ENCODE assay signal across 24 cellular contexts in the genomic region with DNA sequence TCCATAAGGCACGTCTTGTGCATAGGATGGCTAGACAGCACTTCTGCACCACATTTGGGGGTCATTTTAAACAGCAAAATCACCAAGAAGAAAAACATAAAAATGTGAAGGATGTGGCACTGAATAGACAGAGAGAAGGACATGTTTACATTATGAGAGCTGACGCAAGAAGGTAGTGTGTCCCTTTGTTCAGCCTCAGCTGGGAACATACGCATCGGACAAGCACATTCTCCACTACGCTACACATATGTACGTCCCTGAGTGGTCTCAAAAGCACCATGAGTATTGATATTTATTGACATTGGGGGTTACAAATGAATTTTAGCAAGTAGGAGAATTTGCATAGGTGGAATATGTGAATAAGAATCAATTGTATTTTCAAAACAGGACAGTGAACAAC. TPM values are rescaled to one million over a fixed set of nuclear protein-coding genes. Genes with fewer than 3 reads are reported as not detected.
DNase-seq lines count a peak whose midpoint lies in the region; ATAC-seq and TF ChIP-seq lines count a peak whose summit lies in the region.
"Had no signal": no experiment of that assay in that cellular context is flagged by ENCODE, and none has a peak within 500 bp of the region (broad histone marks: within the 10 kb centered on the region; RNA-seq: fewer than 3 reads in every experiment).

No MANE protein-coding gene starts in this region.

- no peaks in the 10 kb centered on the region for H3K36me3 ChIP-seq in esophagus muscularis mucosa
- no peaks in the 10 kb centered on the region for H3K36me3 ChIP-seq in A673 (ENCODE audit: insufficient read depth, low read length, poor library complexity, severe bottlenecking)

- H3K4me1 Mint-ChIP-seq in natural killer cell treated with Interleukin-12 subunit alpha and Interleukin-12 subunit beta and Interleukin-15 and Interleukin-18, amount 100 ng/mL, for 72 hours (ENCODE audit: low read depth in 2 of 2): no peaks in the 10 kb centered on the region
- H3K4me1 Mint-ChIP-seq: GM23338, IgD-negative memory B cell, T-cell had no signal

- WGBS in esophagus muscularis mucosa: 66% methylated on average over 6 of the region's 6 CpGs

- no TSS peak for BruUV-seq in A673 (replicated peaks; lab: Mats Ljungman, UMichigan)

- intact Hi-C loops in esophagus muscularis mucosa (cut with DNase I): no loop called here
- intact Hi-C loops in A673 (cut with micrococcal nuclease; ENCODE audit: unreplicated experiment): no loop called here

- TF ChIP-seq CTCF in esophagus muscularis mucosa (IDR thresholded peaks at IDR 0.05): no peak
- no peak for TF ChIP-seq CTCF in A673 (conservative IDR thresholded peaks at IDR 0.05; ENCODE audit: low read depth, low read length)

- H3K9me3 Mint-ChIP-seq in natural killer cell treated with Interleukin-12 subunit alpha and Interleukin-12 subunit beta and Interleukin-15 and Interleukin-18, amount 100 ng/mL, for 72 hours: no peaks in the 10 kb centered on the region
- H3K9me3 Mint-ChIP-seq: GM23338, IgD-negative memory B cell, T-cell had no signal

- no peaks in the 10 kb centered on the region for H3K36me3 Mint-ChIP-seq in natural killer cell treated with Interleukin-12 subunit alpha and Interleukin-12 subunit beta and Interleukin-15 and Interleukin-18, amount 100 ng/mL, for 72 hours
- H3K36me3 Mint-ChIP-seq: CD14-positive monocyte, IgD-negative memory B cell, T-cell had no signal

- DNase-seq in NCI-H1092 (lab: John Stamatoyannopoulos, UW) (peak; percentile 22), NCI-H146 treated with DMSO at 0.1 percent for 48 hours (lab: John Stamatoyannopoulos, UW; ENCODE audit: unreplicated experiment) (peak; percentile 26), NCI-H69 (lab: John Stamatoyannopoulos, UW) (peak; percentile 14), esophagus muscularis mucosa (ENCODE audit: extremely low spot score) (peak; percentile 68), A673 (ENCODE audit: low spot score) (no peak), middle frontal gyrus (ENCODE audit: extremely low spot score, low spot score) (no peak)
- no peak for DNase-seq in natural killer cell treated with Interleukin-12 subunit alpha and Interleukin-12 subunit beta and Interleukin-15 and Interleukin-18, amount 100 ng/mL, for 72 hours (ENCODE audit: low spot score)
- DNase-seq: EL, HCEC 1CT, MM.1S, NCI-H1105 treated with DMSO at 0.1 percent for 48 hours, NCI-H1930, NCI-H526, OCI-M1, Right ventricle myocardium superior, SK-N-SH, T-cell had no signal

- H3K27me3 ChIP-seq in esophagus muscularis mucosa (peaks cover 0 to 10% (median 0%) of the 10 kb centered on the region in 4 donors), A673 (replicated peaks; ENCODE audit: insufficient read depth, low read depth, low read length, poor library complexity) (no peaks in the 10 kb centered on the region)

- H3K4me3 ChIP-seq in esophagus muscularis mucosa: no peak overlapping the region
- H3K4me3 ChIP-seq in A673 (ENCODE audit: low read depth, low read length, poor library complexity, severe bottlenecking): no peak overlapping the region
- H3K4me3 ChIP-seq: GM12878, GM23338 had no signal

- H3K27ac ChIP-seq in esophagus muscularis mucosa (replicated peaks in 1 of 4) (no peak overlapping the region), A673 (ENCODE audit: low read depth, low read length, poor library complexity, severe bottlenecking) (no peak overlapping the region)
- H3K27ac ChIP-seq: HL-60 had no signal

- no peak for TF ChIP-seq EP300 in esophagus muscularis mucosa (IDR thresholded peaks at IDR 0.05)

- no peak overlapping the region for H3K27ac Mint-ChIP-seq in natural killer cell treated with Interleukin-12 subunit alpha and Interleukin-12 subunit beta and Interleukin-15 and Interleukin-18, amount 100 ng/mL, for 72 hours
- H3K27ac Mint-ChIP-seq: GM23338, IgD-negative memory B cell, T-cell had no signal

- H3K4me1 ChIP-seq in esophagus muscularis mucosa (no peaks in the 10 kb centered on the region), A673 (ENCODE audit: insufficient read depth, low read length, poor library complexity, severe bottlenecking) (no peaks in the 10 kb centered on the region)

- ATAC-seq in natural killer cell treated with Interleukin-12 subunit alpha and Interleukin-12 subunit beta and Interleukin-15 and Interleukin-18, amount 100 ng/mL, for 72 hours: no peak
- ATAC-seq: GM12878, GM23338, T-cell had no signal

- POLR2A ChIA-PET in A673 (lab: Charles Lee; ENCODE audit: low non-redundant PET): no interaction called here

- CTCF ChIA-PET in A673 (lab: Charles Lee): no interaction called here

- H3K9me3 ChIP-seq in esophagus muscularis mucosa (peaks cover 0 to 4% (median 0%) of the 10 kb centered on the region in 4 donors), A673 (ENCODE audit: low read depth, low read length, poor library complexity, severe bottlenecking) (no peaks in the 10 kb centered on the region)
- H3K9me3 ChIP-seq: SK-N-SH had no signal

- TF ChIP-seq POLR2A in esophagus muscularis mucosa (IDR thresholded peaks at IDR 0.05; ENCODE audit: low read depth): no peak

- H3K27me3 Mint-ChIP-seq in natural killer cell treated with Interleukin-12 subunit alpha and Interleukin-12 subunit beta and Interleukin-15 and Interleukin-18, amount 100 ng/mL, for 72 hours: peaks cover 0 to 9% of the 10 kb centered on the region in 2 donors
- H3K27me3 Mint-ChIP-seq: IgD-negative memory B cell had no signal

- H3K4me3 Mint-ChIP-seq in natural killer cell treated with Interleukin-12 subunit alpha and Interleukin-12 subunit beta and Interleukin-15 and Interleukin-18, amount 100 ng/mL, for 72 hours: no peak overlapping the region
- H3K4me3 Mint-ChIP-seq: CD14-positive monocyte, GM23338, IgD-negative memory B cell, T-cell had no signal

RNA-seq across cellular contexts. Expression of a gene that starts 20.2 kb away (rescaled TPM):
- total RNA-seq in esophagus muscularis mucosa (not detected), A673 (2021) (not detected in 2 replicates)
- not detected for total RNA-seq in natural killer cell treated with Interleukin-12 subunit alpha and Interleukin-12 subunit beta and Interleukin-15 and Interleukin-18, amount 100 ng/mL, for 72 hours
- total RNA-seq: GM12878, GM23338, HT1080, LHCN-M2, Right ventricle myocardium superior, T-cell had no signal

Comparison
In these comparisons a context has a peak if more than half of its experiments do, and no peak if none do; other contexts are left out.
1. DNase-seq: peak in NCI-H1092 (single experiment), NCI-H146 treated with DMSO at 0.1 percent for 48 hours (single experiment), NCI-H69 (single experiment) and esophagus muscularis mucosa (single experiment); none in natural killer cell treated with Interleukin-12 subunit alpha and Interleukin-12 subunit beta and Interleukin-15 and Interleukin-18, amount 100 ng/mL, for 72 hours (single experiment), A673 (single experiment) and middle frontal gyrus (single experiment).